In the genomic region with DNA sequence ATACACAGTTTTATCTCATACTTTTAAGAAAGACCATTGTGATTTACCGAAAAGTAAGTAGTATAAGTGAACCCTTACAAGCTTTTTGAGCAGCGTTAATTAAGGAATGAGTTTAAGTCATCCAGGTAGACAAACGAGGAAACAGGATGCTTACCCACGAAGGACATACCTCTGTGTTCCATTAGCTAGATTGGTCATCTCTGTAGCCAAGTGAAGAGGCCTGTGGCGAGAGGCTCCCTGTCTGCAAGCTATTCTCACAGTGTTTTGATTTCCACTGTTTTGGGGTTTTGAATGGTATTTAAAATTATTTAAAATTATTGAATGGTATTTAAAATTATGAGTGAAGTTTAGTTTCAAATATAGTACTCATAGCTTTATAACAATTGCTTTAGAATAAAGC, we compare ENCODE assay signal across 26 cellular contexts.
"Had no signal": no experiment of that assay in that cellular context is flagged by ENCODE, and none has a peak within 500 bp of the region (broad histone marks: within the 10 kb centered on the region; RNA-seq: fewer than 3 reads in every experiment).

No MANE protein-coding gene starts in this region.

- H3K27ac Mint-ChIP-seq: activated B cell treated with CpG ODN at 0.5 μM for 24 hours; activated CD4-positive, alpha-beta memory T cell treated with anti-CD3 and anti-CD28 coated beads, Interleukin-2, amount 10 ng/mL, durations not matched to agents 7 days and 5 days; activated naive CD4-positive, alpha-beta T cell treated with anti-CD3 and anti-CD28 coated beads, Interleukin-2, amount 10 ng/mL, durations not matched to agents 7 days and 5 days; activated naive CD8-positive, alpha-beta T cell treated with anti-CD3 and anti-CD28 coated beads for 36 hours; activated T-helper 17 cell treated with anti-CD3 and anti-CD28 coated beads, Interleukin-2, amount 50 U/mL, for 72 hours; T-helper 1 cell treated with Interleukin-12 subunit alpha and Interleukin-12 subunit beta and Interleukin-4 antibody, amounts not matched to agents 30 μg/mL and 1 μg/mL, for 36 hours had no signal

- H3K9me3 Mint-ChIP-seq: activated B cell treated with CpG ODN at 0.5 μM for 24 hours; activated CD4-positive, alpha-beta memory T cell treated with anti-CD3 and anti-CD28 coated beads, Interleukin-2, amount 10 ng/mL, durations not matched to agents 7 days and 5 days; activated naive CD4-positive, alpha-beta T cell treated with anti-CD3 and anti-CD28 coated beads, Interleukin-2, amount 10 ng/mL, durations not matched to agents 7 days and 5 days; activated naive CD8-positive, alpha-beta T cell treated with anti-CD3 and anti-CD28 coated beads for 36 hours; activated T-helper 17 cell treated with anti-CD3 and anti-CD28 coated beads, Interleukin-2, amount 50 U/mL, for 72 hours; T-helper 1 cell treated with Interleukin-12 subunit alpha and Interleukin-12 subunit beta and Interleukin-4 antibody, amounts not matched to agents 30 μg/mL and 1 μg/mL, for 36 hours had no signal

- DNase-seq: activated B cell treated with CpG ODN at 0.5 μM for 24 hours; activated CD4-positive, alpha-beta memory T cell treated with anti-CD3 and anti-CD28 coated beads, Interleukin-2, amount 10 ng/mL, durations not matched to agents 7 days and 5 days; activated CD4-positive, alpha-beta T cell treated with anti-CD3 and anti-CD28 coated beads for 1 hour; activated CD4-positive, alpha-beta T cell treated with anti-CD3 and anti-CD28 coated beads, Interleukin-2, amount 50 U/mL, for 1 hour; activated gamma-delta T cell treated with Interleukin-2 at 50 U/mL for 16 hours; activated naive CD4-positive, alpha-beta T cell treated with anti-CD3 and anti-CD28 coated beads, Interleukin-2, amount 10 ng/mL, durations not matched to agents 7 days and 5 days; activated naive CD8-positive, alpha-beta T cell treated with anti-CD3 and anti-CD28 coated beads for 36 hours; activated T-cell treated with anti-CD3 and anti-CD28 coated beads for 4 hours; activated T-cell treated with anti-CD3 and anti-CD28 coated beads, Interleukin-2, amount 50 U/mL, for 48 hours; brain microvascular endothelial cell; MM.1S; NCI-H1105; NCI-H1436; NCI-H1694 treated with DMSO at 0.1 percent for 48 hours; NCI-H2029 treated with DMSO at 0.1 percent for 48 hours; NCI-H510A treated with DMSO at 0.1 percent for 48 hours; NCI-H69; NK-92 treated with Interleukin-12 subunit alpha and Interleukin-12 subunit beta, amount 100 ng/mL, for 24 hours; OCI-M1; Right ventricle myocardium superior; SJCRH30; T-helper 9 cell had no signal

- H3K27me3 Mint-ChIP-seq: activated B cell treated with CpG ODN at 0.5 μM for 24 hours; activated CD4-positive, alpha-beta memory T cell treated with anti-CD3 and anti-CD28 coated beads, Interleukin-2, amount 10 ng/mL, durations not matched to agents 7 days and 5 days; activated naive CD4-positive, alpha-beta T cell treated with anti-CD3 and anti-CD28 coated beads, Interleukin-2, amount 10 ng/mL, durations not matched to agents 7 days and 5 days; activated naive CD8-positive, alpha-beta T cell treated with anti-CD3 and anti-CD28 coated beads for 36 hours; activated T-helper 17 cell treated with anti-CD3 and anti-CD28 coated beads, Interleukin-2, amount 50 U/mL, for 72 hours had no signal

- H3K36me3 ChIP-seq: cardiac muscle cell, SJCRH30 had no signal

- H3K4me3 Mint-ChIP-seq: activated B cell treated with CpG ODN at 0.5 μM for 24 hours; activated CD4-positive, alpha-beta memory T cell treated with anti-CD3 and anti-CD28 coated beads, Interleukin-2, amount 10 ng/mL, durations not matched to agents 7 days and 5 days; activated naive CD4-positive, alpha-beta T cell treated with anti-CD3 and anti-CD28 coated beads, Interleukin-2, amount 10 ng/mL, durations not matched to agents 7 days and 5 days; activated naive CD8-positive, alpha-beta T cell treated with anti-CD3 and anti-CD28 coated beads for 36 hours; activated T-helper 17 cell treated with anti-CD3 and anti-CD28 coated beads, Interleukin-2, amount 50 U/mL, for 72 hours; T-helper 1 cell treated with Interleukin-12 subunit alpha and Interleukin-12 subunit beta and Interleukin-4 antibody, amounts not matched to agents 30 μg/mL and 1 μg/mL, for 36 hours had no signal

- H3K27ac ChIP-seq: brain microvascular endothelial cell, cardiac muscle cell, RWPE1, SJCRH30 had no signal

- H3K9me3 ChIP-seq: SJCRH30 had no signal

- H3K27me3 ChIP-seq: brain microvascular endothelial cell, cardiac muscle cell, SJCRH30 had no signal

- H3K4me3 ChIP-seq: cardiac muscle cell, SJCRH30 had no signal
